9 cellular contexts compared by ENCODE assay signal in genomic region chr14:92704036-92704804, GRCh38. TPM values are rescaled to one million over a fixed set of nuclear protein-coding genes. Genes with fewer than 3 reads are reported as not detected.
DNase-seq lines count a peak whose midpoint lies in the region; ATAC-seq and TF ChIP-seq lines count a peak whose summit lies in the region.
"Had no signal": no experiment of that assay in that cellular context is flagged by ENCODE, and none has a peak within 500 bp of the region (broad histone marks: within the 10 kb centered on the region; RNA-seq: fewer than 3 reads in every experiment).

No MANE protein-coding gene starts in this region.

- no peaks in the 10 kb centered on the region for H3F3A ChIP-seq in OCI-LY1 (ENCODE audit: insufficient read depth, low read length)

- POLR2A ChIA-PET in activated CD4-positive, alpha-beta memory T cell treated with anti-CD3 and anti-CD28 coated beads, Interleukin-2, amount 10 ng/mL, durations not matched to agents 7 days and 5 days (lab: Charles Lee) = no interaction called here

- no peaks in the 10 kb centered on the region for H3K9me2 ChIP-seq in OCI-LY1 (ENCODE audit: low read depth, low read length)

- CTCF ChIA-PET in activated CD4-positive, alpha-beta memory T cell treated with anti-CD3 and anti-CD28 coated beads, Interleukin-2, amount 10 ng/mL, durations not matched to agents 7 days and 5 days (lab: Charles Lee) = interaction anchor here (1.1 to 1.6 kb wide), 2 partner anchors 12 to 18 kb away, joined by 3 to 5 read pairs; no protein-coding TSS in a partner anchor

- no peak overlapping the region for H3K4me3 ChIP-seq in OCI-LY1 (ENCODE audit: low read depth, low read length, poor library complexity, severe bottlenecking)

- no peak overlapping the region for H2AFZ ChIP-seq in OCI-LY1 (ENCODE audit: low read length)

- no peaks in the 10 kb centered on the region for H4K20me1 ChIP-seq in OCI-LY1 (ENCODE audit: insufficient read depth, low read length)

- H3K79me2 ChIP-seq in OCI-LY1 (ENCODE audit: insufficient read depth, low read length) = no peaks in the 10 kb centered on the region

- DNase-seq in natural killer cell treated with Interleukin-12 subunit alpha and Interleukin-12 subunit beta and Interleukin-15 and Interleukin-18, amount 100 ng/mL, for 72 hours (ENCODE audit: low spot score) = no peak
- DNase-seq in NCI-H2196 (lab: John Stamatoyannopoulos, UW; ENCODE audit: unreplicated experiment) = no peak
- no peak for DNase-seq in osteocyte (ENCODE audit: extremely low spot score, unreplicated experiment)
- no peak for DNase-seq in effector CD4-positive, alpha-beta T cell
- no peak for DNase-seq in activated CD4-positive, alpha-beta memory T cell treated with anti-CD3 and anti-CD28 coated beads, Interleukin-2, amount 10 ng/mL, durations not matched to agents 7 days and 5 days
- DNase-seq: activated T-cell treated with anti-CD3 and anti-CD28 coated beads, Interleukin-2, amount 50 U/mL, for 72 hours had no signal

- no peaks in the 10 kb centered on the region for H3K4me1 ChIP-seq in OCI-LY1 (ENCODE audit: insufficient read depth, low read length, severe bottlenecking)

- ATAC-seq in GM18907 (IDR thresholded peaks at IDR 0.05; ENCODE audit: unreplicated experiment) = peak; percentile 95
- peak; percentile 93 for ATAC-seq in HG02852 (IDR thresholded peaks at IDR 0.05; ENCODE audit: unreplicated experiment)
- peak; percentile 79 to 83 for ATAC-seq in natural killer cell treated with Interleukin-12 subunit alpha and Interleukin-12 subunit beta and Interleukin-15 and Interleukin-18, amount 100 ng/mL, for 72 hours

- H3K9ac ChIP-seq in OCI-LY1 (ENCODE audit: low read length) = no peak overlapping the region

- H3K27me3 Mint-ChIP-seq in natural killer cell treated with Interleukin-12 subunit alpha and Interleukin-12 subunit beta and Interleukin-15 and Interleukin-18, amount 100 ng/mL, for 72 hours = peaks cover 0 to 14% of the 10 kb centered on the region in 2 donors
- H3K27me3 Mint-ChIP-seq in osteocyte (ENCODE audit: unreplicated experiment) = no peaks in the 10 kb centered on the region
- H3K27me3 Mint-ChIP-seq in activated CD4-positive, alpha-beta memory T cell treated with anti-CD3 and anti-CD28 coated beads, Interleukin-2, amount 10 ng/mL, durations not matched to agents 7 days and 5 days = peaks cover 24% of the 10 kb centered on the region

- H3K27ac Mint-ChIP-seq in natural killer cell treated with Interleukin-12 subunit alpha and Interleukin-12 subunit beta and Interleukin-15 and Interleukin-18, amount 100 ng/mL, for 72 hours = no peak overlapping the region
- no peak overlapping the region for H3K27ac Mint-ChIP-seq in osteocyte (ENCODE audit: unreplicated experiment)
- no peak overlapping the region for H3K27ac Mint-ChIP-seq in activated CD4-positive, alpha-beta memory T cell treated with anti-CD3 and anti-CD28 coated beads, Interleukin-2, amount 10 ng/mL, durations not matched to agents 7 days and 5 days
- H3K27ac Mint-ChIP-seq: activated T-cell treated with anti-CD3 and anti-CD28 coated beads, Interleukin-2, amount 50 U/mL, for 72 hours had no signal

- H3K9me3 ChIP-seq in OCI-LY1 (ENCODE audit: low read length) = no peaks in the 10 kb centered on the region

- H3K4me1 Mint-ChIP-seq in natural killer cell treated with Interleukin-12 subunit alpha and Interleukin-12 subunit beta and Interleukin-15 and Interleukin-18, amount 100 ng/mL, for 72 hours (ENCODE audit: low read depth in 2 of 2) = peaks cover 15 to 19% of the 10 kb centered on the region in 2 donors
- H3K4me1 Mint-ChIP-seq in osteocyte (ENCODE audit: unreplicated experiment) = peaks cover 5% of the 10 kb centered on the region
- H3K4me1 Mint-ChIP-seq in activated CD4-positive, alpha-beta memory T cell treated with anti-CD3 and anti-CD28 coated beads, Interleukin-2, amount 10 ng/mL, durations not matched to agents 7 days and 5 days = no peaks in the 10 kb centered on the region

- no peaks in the 10 kb centered on the region for H3K36me3 ChIP-seq in OCI-LY1 (ENCODE audit: insufficient read depth, low read length)

- no peaks in the 10 kb centered on the region for H3K27me3 ChIP-seq in OCI-LY1 (ENCODE audit: insufficient read depth, low read length)

- no peaks in the 10 kb centered on the region for H3K36me3 Mint-ChIP-seq in natural killer cell treated with Interleukin-12 subunit alpha and Interleukin-12 subunit beta and Interleukin-15 and Interleukin-18, amount 100 ng/mL, for 72 hours
- H3K36me3 Mint-ChIP-seq in osteocyte (ENCODE audit: unreplicated experiment) = peaks cover 31% of the 10 kb centered on the region
- H3K36me3 Mint-ChIP-seq in activated CD4-positive, alpha-beta memory T cell treated with anti-CD3 and anti-CD28 coated beads, Interleukin-2, amount 10 ng/mL, durations not matched to agents 7 days and 5 days (ENCODE audit: low read depth) = no peaks in the 10 kb centered on the region

- no peaks in the 10 kb centered on the region for H3K9me3 Mint-ChIP-seq in natural killer cell treated with Interleukin-12 subunit alpha and Interleukin-12 subunit beta and Interleukin-15 and Interleukin-18, amount 100 ng/mL, for 72 hours
- H3K9me3 Mint-ChIP-seq in osteocyte (ENCODE audit: unreplicated experiment) = no peaks in the 10 kb centered on the region
- no peaks in the 10 kb centered on the region for H3K9me3 Mint-ChIP-seq in activated CD4-positive, alpha-beta memory T cell treated with anti-CD3 and anti-CD28 coated beads, Interleukin-2, amount 10 ng/mL, durations not matched to agents 7 days and 5 days
- H3K9me3 Mint-ChIP-seq: activated T-cell treated with anti-CD3 and anti-CD28 coated beads, Interleukin-2, amount 50 U/mL, for 72 hours had no signal

- H3K27ac ChIP-seq in OCI-LY1 (ENCODE audit: low read depth, low read length, poor library complexity, severe bottlenecking) = no peak overlapping the region

- TF ChIP-seq CTCF in OCI-LY1 (IDR thresholded peaks at IDR 0.05; ENCODE audit: low read length) = no peak
- no peak for TF ChIP-seq CTCF in osteocyte (IDR thresholded peaks at IDR 0.05)

- H3K4me3 Mint-ChIP-seq in natural killer cell treated with Interleukin-12 subunit alpha and Interleukin-12 subunit beta and Interleukin-15 and Interleukin-18, amount 100 ng/mL, for 72 hours = peak overlapping the region; percentile 9
- no peak overlapping the region for H3K4me3 Mint-ChIP-seq in osteocyte (ENCODE audit: unreplicated experiment)
- H3K4me3 Mint-ChIP-seq in activated CD4-positive, alpha-beta memory T cell treated with anti-CD3 and anti-CD28 coated beads, Interleukin-2, amount 10 ng/mL, durations not matched to agents 7 days and 5 days = no peak overlapping the region
- H3K4me3 Mint-ChIP-seq: activated T-cell treated with anti-CD3 and anti-CD28 coated beads, Interleukin-2, amount 50 U/mL, for 72 hours had no signal

- peak overlapping the region; percentile 11; the same call in 1 of the 2 replicates for H3K4me2 ChIP-seq in OCI-LY1 (ENCODE audit: low read length)

RNA-seq across cellular contexts. Expression of gene LGMN, which starts 44.2 kb away (rescaled TPM):
- total RNA-seq in natural killer cell treated with Interleukin-12 subunit alpha and Interleukin-12 subunit beta and Interleukin-15 and Interleukin-18, amount 100 ng/mL, for 72 hours = not detected
- total RNA-seq in osteocyte = 65.0 and 66.3 TPM in 2 replicates
- 1 to 10 TPM; 5.3 to 5.9 TPM for total RNA-seq in activated CD4-positive, alpha-beta memory T cell treated with anti-CD3 and anti-CD28 coated beads, Interleukin-2, amount 10 ng/mL, durations not matched to agents 7 days and 5 days
